In the genomic region with DNA sequence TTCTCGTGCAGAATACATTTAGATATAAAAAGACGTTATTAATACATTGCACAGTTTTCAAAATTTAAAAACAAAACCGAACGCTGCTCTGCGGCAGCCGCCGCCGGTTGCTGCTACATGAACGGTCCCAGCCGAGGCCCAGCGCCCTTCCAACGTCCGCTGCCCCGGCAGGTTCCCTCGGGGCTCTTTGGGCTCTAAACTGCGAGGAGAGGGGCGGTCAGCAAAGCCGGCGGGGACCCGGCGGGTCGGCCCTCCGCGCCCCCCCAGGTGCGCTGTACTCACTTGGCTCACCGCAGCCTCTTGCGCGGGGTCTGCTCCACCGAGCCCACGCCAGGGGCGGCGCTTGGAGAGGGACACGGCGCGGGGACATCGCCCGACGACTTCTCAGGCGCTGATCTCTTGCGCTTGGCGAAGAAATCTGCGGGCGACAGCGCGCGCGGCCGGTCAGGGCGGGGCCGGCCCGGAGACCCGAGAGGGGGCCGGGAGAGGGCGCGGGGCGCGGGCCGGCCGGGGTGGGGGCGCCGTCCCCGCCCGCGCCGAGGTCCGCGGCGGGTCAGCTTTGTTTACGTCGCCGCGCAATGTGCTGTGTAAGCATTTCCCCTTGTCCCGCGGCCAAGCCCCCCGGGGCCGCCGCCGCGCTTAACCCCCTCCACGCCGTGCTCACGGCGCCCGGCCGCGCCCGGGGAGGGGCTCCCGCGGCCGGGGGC, we compare ENCODE assay signal across 10 cellular contexts. TPM values are rescaled to one million over a fixed set of nuclear protein-coding genes. Genes with fewer than 3 reads are reported as not detected.
DNase-seq lines count a peak whose midpoint lies in the region; ATAC-seq and TF ChIP-seq lines count a peak whose summit lies in the region.
"Had no signal": no experiment of that assay in that cellular context is flagged by ENCODE, and none has a peak within 500 bp of the region (broad histone marks: within the 10 kb centered on the region; RNA-seq: fewer than 3 reads in every experiment).

No MANE protein-coding gene starts in this region.

- peak overlapping the region; percentile 55 for H3K4me3 ChIP-seq in lower leg skin (ENCODE audit: low read depth, poor library complexity, severe bottlenecking)
- H3K4me3 ChIP-seq in thymus (ENCODE audit: low read length) = peak overlapping the region; percentile 53

- H3K27ac ChIP-seq in caudate nucleus (ENCODE audit: low read depth, low read length) (peak overlapping the region; percentile 71), thymus (ENCODE audit: low read depth) (peak overlapping the region; percentile 31)
- H3K27ac ChIP-seq: C4-2B had no signal

- peaks cover 1% of the 10 kb centered on the region for H3K9me3 ChIP-seq in thymus (ENCODE audit: control insufficient read depth)

- TF ChIP-seq CTCF in lower leg skin (IDR thresholded peaks at IDR 0.05) = no peak

- TF ChIP-seq POLR2A in lower leg skin (IDR thresholded peaks at IDR 0.05) = no peak

- peaks cover 14% of the 10 kb centered on the region for H3K4me1 ChIP-seq in thymus (ENCODE audit: control insufficient read depth, insufficient read depth, low read length)

- H3K27me3 ChIP-seq in thymus (ENCODE audit: control insufficient read depth, insufficient read depth) = peaks cover 45% of the 10 kb centered on the region

- no peak for ATAC-seq in GM19395 (IDR thresholded peaks at IDR 0.05; ENCODE audit: unreplicated experiment)

- H3K36me3 ChIP-seq in thymus (ENCODE audit: control insufficient read depth, insufficient read depth) = no peaks in the 10 kb centered on the region

- DNase-seq in NCI-H748 (lab: John Stamatoyannopoulos, UW; ENCODE audit: unreplicated experiment) (peak; percentile 46), NCI-H748 treated with DMSO at 0.1 percent for 48 hours (lab: John Stamatoyannopoulos, UW) (no peak), caudate nucleus (lab: John Stamatoyannopoulos, UW) (peak in 2 of 61 donors; percentile 33 to 51), lower leg skin (ENCODE audit: low spot score in 2 of 2) (no peak), SHP77 treated with DMSO at 0.1 percent for 48 hours (lab: John Stamatoyannopoulos, UW) (no peak), RKO (ENCODE audit: low spot score) (no peak)
- DNase-seq: activated CD4-positive, alpha-beta T cell treated with anti-CD3 and anti-CD28 coated beads for 1 hour had no signal

- intact Hi-C loops in lower leg skin (cut with DNase I; ENCODE audit: low total_unique reads) = no loop called here

- WGBS in lower leg skin, 2 donors = 2 to 4% methylated on average over 42 to 52 of the region's 90 CpGs
- 5% methylated on average over 90 of the region's 90 CpGs for WGBS in thymus

RNA-seq across cellular contexts. Expression of a gene that starts 1.7 kb away (rescaled TPM):
- 10 to 100 TPM; 27.1 to 52.7 (median 31.4) TPM for total RNA-seq in lower leg skin
- 23.8 TPM for polyA plus RNA-seq in thymus

RNA-seq across cellular contexts. Expression of a gene that starts 45.4 kb away (rescaled TPM):
- 10 to 100 TPM in 1 of 4 donors, 1 to 10 TPM in 3; 5.1 to 16.0 (median 7.4) TPM for total RNA-seq in lower leg skin
- 2.8 TPM for polyA plus RNA-seq in thymus
